ENCODE assay signal across 15 cellular contexts in genomic region chr3:18194431-18194830, GRCh38.
A peak's percentile ranks its signal among the peaks of the same experiment; 100 is the strongest.
DNase-seq lines count a peak whose midpoint lies in the region; ATAC-seq, FAIRE-seq and TF ChIP-seq lines count a peak whose summit lies in the region.
"Had no signal": no experiment of that assay in that cellular context is flagged by ENCODE, and none has a peak within 500 bp of the region (broad histone marks: within the 10 kb centered on the region; RNA-seq: fewer than 3 reads in every experiment).

No MANE protein-coding gene starts in this region.

- TF ChIP-seq EP300 in Ishikawa (IDR thresholded peaks at IDR 0.05; ENCODE audit: borderline replicate concordance), result no peak

- H2BK15ac ChIP-seq in mesendoderm (replicated peaks; ENCODE audit: low read depth), result no peak overlapping the region

- no peak overlapping the region for H3K27ac Mint-ChIP-seq in activated CD4-positive, alpha-beta memory T cell treated with anti-CD3 and anti-CD28 coated beads, Interleukin-2, amount 10 ng/mL, durations not matched to agents 7 days and 5 days
- H3K27ac Mint-ChIP-seq: stimulated activated memory B cell treated with anti-CD40 and anti-IgM and Interleukin-4, amounts not matched to agents 10 μg/mL and 1 μg/mL and 100 μg/mL, for 72 hours had no signal

- H4K8ac ChIP-seq in mesendoderm (ENCODE audit: low read depth, low read length), result no peak overlapping the region

- no peak for TF ChIP-seq CTCF in right atrium auricular region (IDR thresholded peaks at IDR 0.05)

- CTCF ChIA-PET in activated CD4-positive, alpha-beta memory T cell treated with anti-CD3 and anti-CD28 coated beads, Interleukin-2, amount 10 ng/mL, durations not matched to agents 7 days and 5 days (lab: Charles Lee), result no interaction called here

- H3K79me2 ChIP-seq in mesendoderm (ENCODE audit: control insufficient read depth, insufficient read depth, low read length), result no peaks in the 10 kb centered on the region

- no peak for TF ChIP-seq RAD21 in Ishikawa (IDR thresholded peaks at IDR 0.05; ENCODE audit: low read depth)

- H3K9ac ChIP-seq in mesendoderm (ENCODE audit: low read length), result no peak overlapping the region

- no peak overlapping the region for H2BK5ac ChIP-seq in mesendoderm (ENCODE audit: low read length)

- H4K5ac ChIP-seq in mesendoderm (ENCODE audit: low read length), result no peak overlapping the region

- no peak overlapping the region for H3K4ac ChIP-seq in mesendoderm (ENCODE audit: low read depth, low read length)

- peak; percentile 58 for ATAC-seq in GM21526 (IDR thresholded peaks at IDR 0.05; ENCODE audit: low FRiP score, unreplicated experiment)
- ATAC-seq: stimulated activated memory B cell treated with anti-CD40 and anti-IgM and Interleukin-4, amounts not matched to agents 10 μg/mL and 1 μg/mL and 100 μg/mL, for 72 hours had no signal

- no peaks in the 10 kb centered on the region for H3K9me3 Mint-ChIP-seq in activated CD4-positive, alpha-beta memory T cell treated with anti-CD3 and anti-CD28 coated beads, Interleukin-2, amount 10 ng/mL, durations not matched to agents 7 days and 5 days

- no peak for FAIRE-seq in H54 (lab: Jason Lieb, UNC)

- peaks cover 1% of the 10 kb centered on the region for H3K4me1 Mint-ChIP-seq in activated CD4-positive, alpha-beta memory T cell treated with anti-CD3 and anti-CD28 coated beads, Interleukin-2, amount 10 ng/mL, durations not matched to agents 7 days and 5 days
- H3K4me1 Mint-ChIP-seq: stimulated activated memory B cell treated with anti-CD40 and anti-IgM and Interleukin-4, amounts not matched to agents 10 μg/mL and 1 μg/mL and 100 μg/mL, for 72 hours had no signal

- no peak overlapping the region for H3K27ac ChIP-seq in right atrium auricular region
- H3K27ac ChIP-seq in mesendoderm (ENCODE audit: low read depth, low read length), result no peak overlapping the region
- H3K27ac ChIP-seq: skin epidermis, upper lobe of left lung had no signal

- WGBS in mesendoderm (ENCODE audit: extremely low coverage, insufficient coverage, low lambda C conversion rate), result no CpG with 5 or more reads among the region's 4 CpGs

- TF ChIP-seq POLR2A in H54 (IDR thresholded peaks at IDR 0.05; ENCODE audit: low read depth, low read length), result no peak

- no peaks in the 10 kb centered on the region for H3K4me1 ChIP-seq in right atrium auricular region
- H3K4me1 ChIP-seq in mesendoderm (ENCODE audit: control insufficient read depth, low read depth, low read length), result no peaks in the 10 kb centered on the region
- H3K4me1 ChIP-seq: upper lobe of left lung had no signal

- H3K36me3 Mint-ChIP-seq in activated CD4-positive, alpha-beta memory T cell treated with anti-CD3 and anti-CD28 coated beads, Interleukin-2, amount 10 ng/mL, durations not matched to agents 7 days and 5 days (ENCODE audit: low read depth), result no peaks in the 10 kb centered on the region

- no peak overlapping the region for H3K23ac ChIP-seq in mesendoderm (ENCODE audit: low read length)

- H3K4me3 ChIP-seq in right atrium auricular region (no peak overlapping the region), mesendoderm (ENCODE audit: low read length) (no peak overlapping the region)
- H3K4me3 ChIP-seq: skin epidermis, upper lobe of left lung had no signal

- no peak overlapping the region for H3K56ac ChIP-seq in mesendoderm (ENCODE audit: low read length)

- H3K27me3 ChIP-seq in right atrium auricular region, result no peaks in the 10 kb centered on the region
- H3K27me3 ChIP-seq in mesendoderm (ENCODE audit: insufficient read depth, low read length, poor library complexity), result no peaks in the 10 kb centered on the region
- H3K27me3 ChIP-seq: upper lobe of left lung had no signal

- H2BK120ac ChIP-seq in mesendoderm (ENCODE audit: low read depth, low read length), result no peak overlapping the region

- H3K4me3 Mint-ChIP-seq in activated CD4-positive, alpha-beta memory T cell treated with anti-CD3 and anti-CD28 coated beads, Interleukin-2, amount 10 ng/mL, durations not matched to agents 7 days and 5 days, result no peak overlapping the region
- H3K4me3 Mint-ChIP-seq: stimulated activated memory B cell treated with anti-CD40 and anti-IgM and Interleukin-4, amounts not matched to agents 10 μg/mL and 1 μg/mL and 100 μg/mL, for 72 hours had no signal

- peaks cover under 1% of the 10 kb centered on the region for H3K27me3 Mint-ChIP-seq in activated CD4-positive, alpha-beta memory T cell treated with anti-CD3 and anti-CD28 coated beads, Interleukin-2, amount 10 ng/mL, durations not matched to agents 7 days and 5 days

- H2AK5ac ChIP-seq in mesendoderm (ENCODE audit: low read length), result no peak overlapping the region

- no peak overlapping the region for H3K18ac ChIP-seq in mesendoderm (ENCODE audit: low read length)

- H3K79me1 ChIP-seq in mesendoderm (ENCODE audit: low read length), result no peaks in the 10 kb centered on the region

- H3K9me3 ChIP-seq in right atrium auricular region, result peaks cover 0 to 12% of the 10 kb centered on the region in 2 donors
- H3K9me3 ChIP-seq: upper lobe of left lung had no signal

- DNase-seq in RPMI7951 (ENCODE audit: low read depth) (peak; percentile 51), iris pigment epithelial cell (ENCODE audit: low read depth) (peak; percentile 4), right atrium auricular region (ENCODE audit: low spot score) (no peak), H54 (ENCODE audit: insufficient read length, low spot score) (no peak), mesendoderm (no peak)
- DNase-seq in activated CD4-positive, alpha-beta memory T cell treated with anti-CD3 and anti-CD28 coated beads, Interleukin-2, amount 10 ng/mL, durations not matched to agents 7 days and 5 days, result no peak
- DNase-seq: activated gamma-delta T cell, aorta, NCI-H2107, occipital lobe, upper lobe of left lung had no signal

- no peak overlapping the region for H3K4me2 ChIP-seq in mesendoderm (ENCODE audit: low read length)

- POLR2A ChIA-PET in activated CD4-positive, alpha-beta memory T cell treated with anti-CD3 and anti-CD28 coated beads, Interleukin-2, amount 10 ng/mL, durations not matched to agents 7 days and 5 days (lab: Charles Lee), result no interaction called here

- no peaks in the 10 kb centered on the region for H3K36me3 ChIP-seq in right atrium auricular region
- H3K36me3 ChIP-seq in mesendoderm (ENCODE audit: control insufficient read depth, insufficient read depth, low read length), result no peaks in the 10 kb centered on the region
- H3K36me3 ChIP-seq: upper lobe of left lung had no signal

TF ChIP-seq in Ishikawa, 13 proteins besides CTCF, POLR2A, EP300 and RAD21:
- 0 out of 2 replicates have a peak, but pooled peaks have one; percentile 35 for TF ChIP-seq CEBPB (IDR thresholded peaks at IDR 0.05)
- no peak for TF ChIP-seq TCF12 (IDR thresholded peaks at IDR 0.05; ENCODE audit: low read depth)

Comparison
In these comparisons a context has a peak if more than half of its experiments do, and no peak if none do; other contexts are left out.
1. DNase-seq: peak in RPMI7951 (single experiment) and iris pigment epithelial cell (single experiment); none in right atrium auricular region (single experiment), H54 (single experiment), activated CD4-positive, alpha-beta memory T cell treated with anti-CD3 and anti-CD28 coated beads, Interleukin-2, amount 10 ng/mL, durations not matched to agents 7 days and 5 days (single experiment) and mesendoderm (single experiment).